In the genomic region with DNA sequence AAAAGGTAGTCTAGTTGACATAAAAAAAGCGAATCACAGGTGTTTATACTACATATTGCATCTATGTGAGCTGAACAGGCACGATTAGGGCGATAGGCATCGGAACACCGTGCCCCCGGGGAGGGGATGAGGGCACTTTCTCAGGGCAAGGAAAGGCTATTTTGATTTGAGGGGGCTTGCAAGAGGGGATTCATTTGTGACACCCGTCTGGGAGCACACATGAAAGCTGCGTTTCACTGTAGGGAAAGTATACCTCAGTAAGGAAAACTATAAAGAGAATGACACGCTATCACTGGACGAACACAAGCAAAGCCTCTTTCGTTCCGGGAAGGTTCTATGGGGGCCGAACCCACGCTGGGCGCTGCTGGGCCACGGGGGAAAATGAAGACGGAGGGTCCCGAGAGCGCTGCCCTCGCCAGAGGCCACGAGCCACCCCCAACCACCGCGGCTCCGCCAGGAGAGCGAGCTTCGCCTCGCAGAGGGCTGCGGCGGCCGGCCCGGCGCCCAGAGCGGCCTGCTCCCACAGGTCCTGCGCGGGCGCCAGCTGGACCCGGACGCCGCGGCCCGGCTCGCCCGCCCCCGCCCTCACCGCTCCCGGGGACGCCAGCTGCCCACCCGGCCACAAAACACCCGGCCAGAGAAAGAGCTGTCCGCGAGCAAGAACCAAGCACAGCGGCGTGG, we compare ENCODE assay signal across 8 cellular contexts. TPM values are rescaled to one million over a fixed set of nuclear protein-coding genes. Genes with fewer than 3 reads are reported as not detected.
DNase-seq lines count a peak whose midpoint lies in the region; ATAC-seq and TF ChIP-seq lines count a peak whose summit lies in the region.

No MANE protein-coding gene starts in this region.

- 2 to 3% methylated on average over 16 to 21 of the region's 53 CpGs for WGBS in thyroid gland, 2 donors

- TF ChIP-seq CTCF in Peyer's patch (IDR thresholded peaks at IDR 0.05), result no peak
- no peak for TF ChIP-seq CTCF in lower lobe of right lung (IDR thresholded peaks at IDR 0.05)
- TF ChIP-seq CTCF in thyroid gland (IDR thresholded peaks at IDR 0.05), result no peak

- H3K4me3 ChIP-seq in Peyer's patch, result peak overlapping the region; percentile 72 to 98 (median 92)
- peak overlapping the region; percentile 71 for H3K4me3 ChIP-seq in lower lobe of right lung
- peak overlapping the region; percentile 61 to 90 (median 84) for H3K4me3 ChIP-seq in thyroid gland (replicated peaks in 1 of 3)

- intact Hi-C loops in lower lobe of right lung (cut with DNase I), result no loop called here
- intact Hi-C loops in thyroid gland (cut with DNase I), result loop anchor here (10.0 kb wide), 1 partner anchor 62 kb away; the partner anchor contains the start of gene SEH1L

- ATAC-seq in GM18505 (IDR thresholded peaks at IDR 0.05; ENCODE audit: unreplicated experiment) (peak; percentile 11), HG02678 (IDR thresholded peaks at IDR 0.05; ENCODE audit: unreplicated experiment) (peak; percentile 14), lower lobe of right lung (peak; percentile 59 to 65), GM21576 (IDR thresholded peaks at IDR 0.05; ENCODE audit: unreplicated experiment) (no peak)

- no peaks in the 10 kb centered on the region for H3K9me3 ChIP-seq in Peyer's patch
- H3K9me3 ChIP-seq in lower lobe of right lung, result no peaks in the 10 kb centered on the region
- no peaks in the 10 kb centered on the region for H3K9me3 ChIP-seq in thyroid gland

- TF ChIP-seq POLR2A in GM18505 (IDR thresholded peaks at IDR 0.05; ENCODE audit: borderline replicate concordance, extremely low read depth, insufficient read depth, insufficient read length) (no peak), Peyer's patch (IDR thresholded peaks at IDR 0.05) (no peak), thyroid gland (IDR thresholded peaks at IDR 0.05) (no peak)

- peak overlapping the region; percentile 97 to 99 (median 99) for H3K27ac ChIP-seq in Peyer's patch
- peak overlapping the region; percentile 99 for H3K27ac ChIP-seq in lower lobe of right lung
- H3K27ac ChIP-seq in thyroid gland, result peak overlapping the region; percentile 99 to 100 (median 99)

- H3K36me3 ChIP-seq in Peyer's patch, result no peaks in the 10 kb centered on the region
- H3K36me3 ChIP-seq in lower lobe of right lung, result no peaks in the 10 kb centered on the region
- no peaks in the 10 kb centered on the region for H3K36me3 ChIP-seq in thyroid gland

- peak in 1 of 3 donors; percentile 27 for DNase-seq in Peyer's patch
- DNase-seq in cerebellum (ENCODE audit: low spot score), result peak; percentile 75
- no peak for DNase-seq in lower lobe of right lung
- DNase-seq in thyroid gland, result peak in 1 of 2 donors; percentile 34
- DNase-seq in Ammon's horn (ENCODE audit: low spot score), result no peak

- H3K4me1 ChIP-seq in Peyer's patch (peaks cover 0 to 14% (median 4%) of the 10 kb centered on the region in 4 donors), lower lobe of right lung (peaks cover 57% of the 10 kb centered on the region), thyroid gland (peaks cover 17 to 37% of the 10 kb centered on the region in 2 donors)

- H3K27me3 ChIP-seq in Peyer's patch (no peaks in the 10 kb centered on the region), lower lobe of right lung (ENCODE audit: low read depth) (no peaks in the 10 kb centered on the region), thyroid gland (no peaks in the 10 kb centered on the region)

RNA-seq across cellular contexts. Expression of gene PTPN2, which starts 0.9 kb away (rescaled TPM):
- 10 to 100 TPM; 28.9 to 43.7 (median 29.3) TPM for total RNA-seq in Peyer's patch
- total RNA-seq in cerebellum, result 30.7 TPM
- 52.6 TPM for total RNA-seq in lower lobe of right lung
- 10 to 100 TPM; 33.1 to 45.3 (median 37.7) TPM for total RNA-seq in thyroid gland
